Comparison of ENCODE assay signal across 8 cellular contexts in the genomic region with DNA sequence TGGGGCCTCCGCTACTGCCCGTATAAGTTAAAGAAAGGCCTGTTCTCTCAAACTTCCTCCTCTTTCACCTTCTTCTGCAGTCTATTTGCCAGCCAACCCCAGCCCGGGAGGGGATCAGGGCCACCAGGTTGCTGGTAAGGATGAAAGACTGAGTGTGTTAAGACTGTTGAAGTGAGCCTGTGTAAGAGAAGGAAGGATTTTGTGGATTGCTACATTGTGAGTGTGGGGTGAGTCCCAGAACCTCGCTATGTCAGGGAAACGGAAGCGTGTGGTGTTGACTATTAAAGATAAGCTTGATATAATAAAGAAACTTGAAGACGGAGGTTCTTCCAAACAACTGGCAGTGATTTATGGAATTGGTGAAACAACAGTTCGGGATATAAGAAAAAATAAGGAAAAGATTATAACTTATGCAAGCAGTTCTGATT. TPM values are rescaled to one million over a fixed set of nuclear protein-coding genes. Genes with fewer than 3 reads are reported as not detected.
DNase-seq lines count a peak whose midpoint lies in the region; TF ChIP-seq lines count a peak whose summit lies in the region.

No MANE protein-coding gene starts in this region.

- H3K4me1 Mint-ChIP-seq in nephron progenitor cell: peaks cover 31% of the 10 kb centered on the region

- peaks cover 38% of the 10 kb centered on the region for H3K9me3 Mint-ChIP-seq in nephron progenitor cell

- peaks cover 35% of the 10 kb centered on the region for H3K36me3 Mint-ChIP-seq in nephron progenitor cell (ENCODE audit: low read depth)

- peak overlapping the region; percentile 3 for H3K27ac Mint-ChIP-seq in nephron progenitor cell

- peak overlapping the region; percentile 95 for H3K4me3 Mint-ChIP-seq in nephron progenitor cell

- no peak for TF ChIP-seq CTCF in GM12875 (IDR thresholded peaks at IDR 0.05; ENCODE audit: borderline replicate concordance, insufficient read depth, low read depth, low read length)
- no peak for TF ChIP-seq CTCF in epithelial cell of proximal tubule (conservative IDR thresholded peaks at IDR 0.05; ENCODE audit: low read depth, low read length)
- TF ChIP-seq CTCF in nephron progenitor cell (IDR thresholded peaks at IDR 0.05): no peak

- peak overlapping the region; percentile 88 for H3K4me3 ChIP-seq in GM12875 (ENCODE audit: low read depth, low read length)
- H3K4me3 ChIP-seq in epithelial cell of proximal tubule (ENCODE audit: low read depth, low read length): peak overlapping the region; percentile 72

- DNase-seq in RKO (ENCODE audit: low spot score) (peak; percentile 20), epithelial cell of proximal tubule (ENCODE audit: low read depth) (peak; percentile 9), nephron progenitor cell (no peak), cerebellar nuclear complex (lab: John Stamatoyannopoulos, UW) (no peak), D341Med (ENCODE audit: low spot score) (no peak), NCI-H1930 (lab: John Stamatoyannopoulos, UW) (no peak), NCI-H1105 treated with DMSO at 0.1 percent for 48 hours (lab: John Stamatoyannopoulos, UW) (no peak)

- no peaks in the 10 kb centered on the region for H3K27me3 Mint-ChIP-seq in nephron progenitor cell (ENCODE audit: low read depth, poor library complexity)

RNA-seq across cellular contexts. Expression of gene JRKL, which starts 0.6 kb away (rescaled TPM):
- total RNA-seq in epithelial cell of proximal tubule: 5.1 and 7.0 TPM in 2 replicates

RNA-seq across cellular contexts. Expression of gene CCDC82, which starts 0.7 kb away (rescaled TPM):
- 10.7 and 12.7 TPM in 2 replicates for total RNA-seq in epithelial cell of proximal tubule

RNA-seq across cellular contexts. Expression of gene MAML2, which starts 47.4 kb away (rescaled TPM):
- total RNA-seq in epithelial cell of proximal tubule: 4.9 and 5.1 TPM in 2 replicates

Comparison
In these comparisons a context has a peak if more than half of its experiments do, and no peak if none do; other contexts are left out.
1. DNase-seq: peak in RKO (single experiment) and epithelial cell of proximal tubule (single experiment); none in nephron progenitor cell (single experiment), cerebellar nuclear complex (0 of 2), D341Med (single experiment), NCI-H1930 (0 of 2) and NCI-H1105 treated with DMSO at 0.1 percent for 48 hours (single experiment).